Comparison of ENCODE assay signal across 8 cellular contexts in the genomic region with DNA sequence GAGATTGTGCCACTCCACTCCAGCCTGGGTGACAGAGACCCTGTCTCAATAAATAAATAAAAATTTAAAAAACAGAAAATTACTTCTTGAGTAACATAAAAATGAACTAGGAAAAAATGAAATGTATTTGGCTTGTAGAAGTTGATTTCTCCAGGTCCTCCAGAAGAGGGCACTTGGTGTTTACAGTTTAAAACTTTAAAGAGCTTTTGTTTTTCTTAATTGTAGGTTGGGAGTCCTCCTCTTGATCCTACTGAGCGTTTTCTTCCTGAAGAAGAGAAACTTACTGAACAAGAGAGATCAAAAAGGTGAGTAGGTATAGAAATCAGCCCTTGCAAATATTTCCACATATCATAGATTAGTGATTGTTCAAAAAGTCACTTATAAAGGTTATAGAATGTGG. TPM values are rescaled to one million over a fixed set of nuclear protein-coding genes. Genes with fewer than 3 reads are reported as not detected.
A peak's percentile ranks its signal among the peaks of the same experiment; 100 is the strongest.
DNase-seq lines count a peak whose midpoint lies in the region; ATAC-seq, FAIRE-seq and TF ChIP-seq lines count a peak whose summit lies in the region.

No MANE protein-coding gene starts in this region.

- H3K9me3 ChIP-seq in MM.1S (replicated peaks; ENCODE audit: insufficient read depth, low read length) (no peaks in the 10 kb centered on the region), HepG2 (ENCODE audit: low read length) (no peaks in the 10 kb centered on the region)

- no peaks in the 10 kb centered on the region for H4K20me1 ChIP-seq in MM.1S (ENCODE audit: insufficient read depth, low read length)
- no peaks in the 10 kb centered on the region for H4K20me1 ChIP-seq in HepG2 (ENCODE audit: insufficient read depth, low read length)

- H3K27ac ChIP-seq in MM.1S (ENCODE audit: low read length) (no peak overlapping the region), HepG2 (ENCODE audit: extremely low read length, insufficient read depth, low read length) (no peak overlapping the region)

- TF ChIP-seq CTCF in MM.1S (IDR thresholded peaks at IDR 0.05; ENCODE audit: low read length) (peak; percentile 49), MCF 10A (IDR thresholded peaks at IDR 0.05; ENCODE audit: unreplicated experiment) (peak; percentile 57), HepG2 (CRISPR knock-in tag; IDR thresholded peaks at IDR 0.05) (peak; percentile 42)

- 67% methylated on average over 1 of the region's 1 CpG for WGBS in HepG2 (ENCODE audit: low lambda C conversion rate)

- DNase-seq in MM.1S (peak; percentile 50), MCF 10A (ENCODE audit: unreplicated experiment) (peak; percentile 47), HepG2 (ENCODE audit: low spot score) (peak; percentile 17), HPDE6-E6E7 (ENCODE audit: extremely low spot score) (no peak), COLO668 (lab: John Stamatoyannopoulos, UW; ENCODE audit: unreplicated experiment) (no peak), NCI-H345 treated with DMSO at 0.1 percent for 48 hours (lab: John Stamatoyannopoulos, UW; ENCODE audit: unreplicated experiment) (no peak)

- TF ChIP-seq RAD21 in HepG2 (CRISPR knock-in tag; IDR thresholded peaks at IDR 0.05): no peak

- no peak overlapping the region for H3K9ac ChIP-seq in MM.1S (ENCODE audit: low read length)
- no peak overlapping the region for H3K9ac ChIP-seq in HepG2 (ENCODE audit: insufficient read depth, low read depth, low read length)

- in situ Hi-C loops in HepG2 (cut with HindIII; ENCODE audit: extremely low pct_ligation_motif_present, low pct_unique_long_range_greater_than_20kb): loop anchor here (5.0 kb wide), 1 partner anchor 87 kb away; no protein-coding TSS in a partner anchor

- no peaks in the 10 kb centered on the region for H3K27me3 Mint-ChIP-seq in MCF 10A (ENCODE audit: insufficient read depth, unreplicated experiment)

- POLR2A ChIA-PET in MCF 10A (lab: Yijun Ruan, JAX) (interaction anchor here (0.6 to 2.7 kb wide), 7 partner anchors 11 to 175 kb away, joined by 3 to 16 read pairs (median 4); partner anchors contain the start of genes DDX21, SRGN and SUPV3L1), HepG2 (lab: Yijun Ruan, JAX) (no interaction called here)

- no peak overlapping the region for H3K4me2 ChIP-seq in MM.1S (ENCODE audit: low read depth, low read length)
- H3K4me2 ChIP-seq in HepG2 (ENCODE audit: low read depth, low read length): no peak overlapping the region

- no peaks in the 10 kb centered on the region for H3K9me2 ChIP-seq in MM.1S (replicated peaks; ENCODE audit: insufficient read depth, low read length)

- no peak for ATAC-seq in HepG2
- no peak for ATAC-seq in HG03196 (IDR thresholded peaks at IDR 0.05; ENCODE audit: unreplicated experiment)

- intact Hi-C loops in MCF 10A (cut with micrococcal nuclease) (loop anchor here (1.0 kb wide), 2 partner anchors 88 to 118 kb away; no protein-coding TSS in a partner anchor), HepG2 (cut with micrococcal nuclease; ENCODE audit: unreplicated experiment) (loop anchor here (1.0 kb wide), 1 partner anchor 88 kb away; no protein-coding TSS in a partner anchor)

- CTCF ChIA-PET in MCF 10A (lab: Yijun Ruan, JAX): interaction anchor here (0.5 to 4.2 kb wide), 4 partner anchors 61 to 1227 kb away, joined by 3 to 81 read pairs (median 4); no protein-coding TSS in a partner anchor
- CTCF ChIA-PET in HepG2 (lab: Yijun Ruan, JAX; ENCODE audit: low intra/inter-chr PET ratio, low total read pairs): interaction anchor here (0.7 to 2.6 kb wide), 3 partner anchors 87 to 387 kb away, joined by 3 to 18 read pairs (median 4); no protein-coding TSS in a partner anchor

- H3K36me3 Mint-ChIP-seq in MCF 10A (ENCODE audit: insufficient read depth, unreplicated experiment): peaks cover 60% of the 10 kb centered on the region

- FAIRE-seq in G401.6 (lab: Jason Lieb, UNC): peak; percentile 94
- FAIRE-seq in HepG2 (lab: Jason Lieb, UNC): no peak

- no peak overlapping the region for H3K4me3 Mint-ChIP-seq in MCF 10A (ENCODE audit: unreplicated experiment)

- H2AFZ ChIP-seq in MM.1S (ENCODE audit: low read length): no peak overlapping the region
- H2AFZ ChIP-seq in HepG2 (ENCODE audit: low read length): no peak overlapping the region

- H3K4me1 ChIP-seq in MM.1S (ENCODE audit: low read length): peaks cover 8% of the 10 kb centered on the region
- H3K4me1 ChIP-seq in HepG2 (ENCODE audit: insufficient read depth, low read length): peaks cover 6% of the 10 kb centered on the region; the same call in 1 of the 2 replicates

- BruUV-seq in MCF 10A (replicated peaks; lab: Mats Ljungman, UMichigan) (no TSS peak), HepG2 (replicated peaks; lab: Mats Ljungman, UMichigan) (no TSS peak)

- no peak overlapping the region for H3K4me3 ChIP-seq in MM.1S (ENCODE audit: low read length)
- no peak overlapping the region for H3K4me3 ChIP-seq in HepG2 (replicated peaks in 1 of 3; ENCODE audit: insufficient read depth in 1 of 3, low read depth in 2 of 3, low read length in 3 of 3)

- no peaks in the 10 kb centered on the region for H3K9me3 Mint-ChIP-seq in MCF 10A (ENCODE audit: unreplicated experiment)

- H3K36me3 ChIP-seq in MM.1S (replicated peaks; ENCODE audit: insufficient read depth, low read length) (peaks cover 6% of the 10 kb centered on the region; the same call in 1 of the 2 replicates), HepG2 (replicated peaks in 1 of 2; ENCODE audit: control insufficient read depth in 1 of 2, insufficient read depth in 2 of 2, low read length in 2 of 2) (peaks cover 3 to 28% of the 10 kb centered on the region in 2 experiments; a peak in 3 of 5 replicates)

- TF ChIP-seq POLR2A in HepG2 (IDR thresholded peaks at IDR 0.05; ENCODE audit: insufficient read depth in 1 of 2, low read depth in 2 of 2, low read length in 2 of 2): no peak

- no peak for TF ChIP-seq EP300 in HepG2 (IDR thresholded peaks at IDR 0.05; ENCODE audit: low read depth in 2 of 2, low read length in 2 of 2)
- no peak for TF ChIP-seq EP300 in HepG2 (CRISPR knock-in tag; IDR thresholded peaks at IDR 0.05; ENCODE audit: borderline replicate concordance)

- H3K79me2 ChIP-seq in MM.1S (ENCODE audit: low read length): peaks cover 32% of the 10 kb centered on the region
- no peaks in the 10 kb centered on the region for H3K79me2 ChIP-seq in HepG2 (ENCODE audit: insufficient read depth, low read length)

- H3F3A ChIP-seq in MM.1S (ENCODE audit: insufficient read depth, low read length): peaks cover 9% of the 10 kb centered on the region

- H3K27me3 ChIP-seq in MM.1S (replicated peaks; ENCODE audit: insufficient read depth, low read length) (no peaks in the 10 kb centered on the region), HepG2 (ENCODE audit: control insufficient read depth in 1 of 2, insufficient read depth in 2 of 2, low read length in 2 of 2) (no peaks in the 10 kb centered on the region)

- no peak overlapping the region for H3K27ac Mint-ChIP-seq in MCF 10A (ENCODE audit: low read depth, unreplicated experiment)

- H3K4me1 Mint-ChIP-seq in MCF 10A (ENCODE audit: insufficient read depth, unreplicated experiment): no peaks in the 10 kb centered on the region

RNA-seq across cellular contexts. Expression of gene KIFBP, which starts 16.2 kb away (rescaled TPM):
- total RNA-seq in MCF 10A (2022): 20.9 and 23.2 TPM in 2 replicates
- total RNA-seq in HepG2 (2016; rRNA removed; fragmentation: Illumina TruSeq; extraction: Trizol): 21.9 and 29.9 TPM in 2 replicates
- 2.1 and 3.2 TPM in 2 replicates for total RNA-seq in HepG2 (2016; cell fraction: cytosol; rRNA removed; fragmentation: Illumina TruSeq; extraction: Trizol; ENCODE audit: low read depth)
- total RNA-seq in HepG2 (2016; cell fraction: insoluble cytoplasmic fraction; rRNA removed; fragmentation: Illumina TruSeq; extraction: Trizol): 22.5 and 30.2 TPM in 2 replicates
- total RNA-seq in HepG2 (2016; cell fraction: membrane; rRNA removed; fragmentation: Illumina TruSeq; extraction: Trizol): 5.7 and 6.6 TPM in 2 replicates
- 14.0 and 14.4 TPM in 2 replicates for total RNA-seq in HepG2 (2016; cell fraction: nucleus; rRNA removed; fragmentation: Illumina TruSeq; extraction: Trizol)
- polyA plus RNA-seq in HepG2 (2011; rRNA removed): 10.3 and 13.0 TPM in 2 replicates
- polyA plus RNA-seq in HepG2 (2011; cell fraction: cytosol; rRNA removed): 6.1 and 10.0 TPM in 2 replicates
- 8.3 and 8.5 TPM in 2 replicates for polyA plus RNA-seq in HepG2 (2011; cell fraction: nucleus; rRNA removed)
- polyA plus RNA-seq in HepG2 (2012): 11.3 and 12.4 TPM in 2 replicates
- polyA plus RNA-seq in HepG2 (2016; cell fraction: cytosol; fragmentation: Illumina TruSeq; extraction: Trizol; ENCODE audit: low read depth): 1.2 and 1.3 TPM in 2 replicates
- 28.3 and 31.0 TPM in 2 replicates for polyA plus RNA-seq in HepG2 (2016; cell fraction: insoluble cytoplasmic fraction; fragmentation: Illumina TruSeq; extraction: Trizol; ENCODE audit: low read depth)
- 2.6 and 3.7 TPM in 2 replicates for polyA plus RNA-seq in HepG2 (2016; cell fraction: membrane; fragmentation: Illumina TruSeq; extraction: Trizol; ENCODE audit: low read depth)
- polyA plus RNA-seq in HepG2 (2016; cell fraction: nucleus; fragmentation: Illumina TruSeq; extraction: Trizol; ENCODE audit: insufficient read depth, low read depth): 18.9 and 22.7 TPM in 2 replicates
- polyA minus RNA-seq in HepG2 (2011; rRNA and poly(A)+ RNA removed; ENCODE audit: low replicate concordance): 4.7 and 10.6 TPM in 2 replicates
- polyA minus RNA-seq in HepG2 (2011; cell fraction: cytosol; rRNA and poly(A)+ RNA removed): 10.0 and 13.3 TPM in 2 replicates
- 13.7 and 14.5 TPM in 2 replicates for polyA minus RNA-seq in HepG2 (2011; cell fraction: nucleus; rRNA and poly(A)+ RNA removed)

RNA-seq across cellular contexts. Expression of gene DDX21, which starts 48.9 kb away (rescaled TPM):
- total RNA-seq in MCF 10A (2022): 144 and 216 TPM in 2 replicates
- total RNA-seq in HepG2 (2016; rRNA removed; fragmentation: Illumina TruSeq; extraction: Trizol): 147 and 243 TPM in 2 replicates
- 18.5 and 21.4 TPM in 2 replicates for total RNA-seq in HepG2 (2016; cell fraction: cytosol; rRNA removed; fragmentation: Illumina TruSeq; extraction: Trizol; ENCODE audit: low read depth)
- 150 and 235 TPM in 2 replicates for total RNA-seq in HepG2 (2016; cell fraction: insoluble cytoplasmic fraction; rRNA removed; fragmentation: Illumina TruSeq; extraction: Trizol)
- total RNA-seq in HepG2 (2016; cell fraction: membrane; rRNA removed; fragmentation: Illumina TruSeq; extraction: Trizol): 41.7 and 49.4 TPM in 2 replicates
- total RNA-seq in HepG2 (2016; cell fraction: nucleus; rRNA removed; fragmentation: Illumina TruSeq; extraction: Trizol): 84.4 and 87.8 TPM in 2 replicates
- polyA plus RNA-seq in HepG2 (2011; rRNA removed): 44.6 and 52.5 TPM in 2 replicates
- polyA plus RNA-seq in HepG2 (2011; cell fraction: cytosol; rRNA removed): 26.0 and 44.8 TPM in 2 replicates
- polyA plus RNA-seq in HepG2 (2011; cell fraction: nucleus; rRNA removed): 12.2 and 19.6 TPM in 2 replicates
- 81.8 and 92.3 TPM in 2 replicates for polyA plus RNA-seq in HepG2 (2012)
- 3.2 and 3.7 TPM in 2 replicates for polyA plus RNA-seq in HepG2 (2016; cell fraction: cytosol; fragmentation: Illumina TruSeq; extraction: Trizol; ENCODE audit: low read depth)
- 164 and 173 TPM in 2 replicates for polyA plus RNA-seq in HepG2 (2016; cell fraction: insoluble cytoplasmic fraction; fragmentation: Illumina TruSeq; extraction: Trizol; ENCODE audit: low read depth)
- polyA plus RNA-seq in HepG2 (2016; cell fraction: membrane; fragmentation: Illumina TruSeq; extraction: Trizol; ENCODE audit: low read depth): 12.7 and 16.7 TPM in 2 replicates
- polyA plus RNA-seq in HepG2 (2016; cell fraction: nucleus; fragmentation: Illumina TruSeq; extraction: Trizol; ENCODE audit: insufficient read depth, low read depth): 79.6 and 82.3 TPM in 2 replicates
- 27.9 and 56.7 TPM in 2 replicates for polyA minus RNA-seq in HepG2 (2011; rRNA and poly(A)+ RNA removed; ENCODE audit: low replicate concordance)
- 59.1 and 64.1 TPM in 2 replicates for polyA minus RNA-seq in HepG2 (2011; cell fraction: cytosol; rRNA and poly(A)+ RNA removed)
- 33.7 and 45.9 TPM in 2 replicates for polyA minus RNA-seq in HepG2 (2011; cell fraction: nucleus; rRNA and poly(A)+ RNA removed)

Comparison
In these comparisons a context has a peak if more than half of its experiments do, and no peak if none do; other contexts are left out.
1. DNase-seq: peak in MM.1S (single experiment), MCF 10A (single experiment) and HepG2 (single experiment); none in HPDE6-E6E7 (single experiment), COLO668 (single experiment) and NCI-H345 treated with DMSO at 0.1 percent for 48 hours (single experiment).
2. Peak in every context shown above with its lines, with median percentiles within 50 percentile points of each other: CTCF ChIP-seq.